Comparison of ENCODE assay signal across 10 cellular contexts in the genomic region with DNA sequence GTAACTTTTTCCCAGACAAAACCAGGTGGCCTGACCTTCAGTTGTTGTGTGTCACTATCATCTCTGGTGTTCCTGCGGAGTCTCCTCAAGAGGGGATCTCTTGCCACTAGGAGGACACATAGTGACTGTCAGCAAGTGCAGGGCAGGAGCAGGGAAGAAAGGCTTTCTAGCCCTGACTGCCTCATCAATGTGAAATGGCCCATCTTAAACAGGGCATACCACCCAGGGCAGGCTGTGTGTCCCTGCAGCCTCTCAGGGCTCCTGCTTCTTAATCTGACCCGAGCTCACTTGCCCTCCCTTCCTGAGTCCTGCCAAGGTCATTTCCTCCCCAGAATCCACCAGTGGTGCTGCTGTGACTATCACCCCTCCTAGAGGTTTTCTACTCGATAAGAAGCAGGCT.
"Had no signal": no experiment of that assay in that cellular context is flagged by ENCODE, and none has a peak within 500 bp of the region (broad histone marks: within the 10 kb centered on the region; RNA-seq: fewer than 3 reads in every experiment).

No MANE protein-coding gene starts in this region.

- ATAC-seq: activated T-cell treated with anti-CD3 and anti-CD28 coated beads, Interleukin-2, amount 50 U/mL, for 72 hours had no signal

- DNase-seq: activated CD4-positive, alpha-beta memory T cell treated with anti-CD3 and anti-CD28 coated beads for 36 hours; activated gamma-delta T cell treated with Interleukin-2 at 50 U/mL for 16 hours; activated naive CD8-positive, alpha-beta T cell treated with anti-CD3 and anti-CD28 coated beads for 36 hours; activated T-cell treated with anti-CD3 and anti-CD28 coated beads, Interleukin-2, amount 50 U/mL, for 72 hours; aorta; dorsolateral prefrontal cortex; stomach; T-helper 2 cell; uterus had no signal

- FAIRE-seq: TTC549 had no signal
